In the genomic region with DNA sequence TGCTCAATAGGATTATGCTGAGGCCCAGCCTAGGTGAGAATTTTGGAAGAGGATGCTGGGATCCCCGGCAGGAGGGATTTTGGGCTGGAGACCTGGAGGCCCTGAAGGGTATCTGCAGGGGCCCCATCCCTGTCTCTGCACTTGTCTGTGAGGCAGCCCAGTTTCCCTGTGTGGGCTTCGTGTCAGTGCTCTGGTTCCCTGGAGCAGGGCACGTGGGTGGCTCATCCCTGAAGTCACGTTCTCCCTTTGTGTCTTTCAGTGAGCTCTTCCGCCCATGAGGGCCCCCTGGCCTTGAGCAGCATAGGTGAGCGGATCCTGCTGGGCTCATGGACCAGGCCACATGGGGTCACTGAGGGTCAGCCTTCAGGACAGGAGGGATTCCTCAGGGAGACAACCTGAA, we compare ENCODE assay signal across 16 cellular contexts.
"Had no signal": no experiment of that assay in that cellular context is flagged by ENCODE, and none has a peak within 500 bp of the region (broad histone marks: within the 10 kb centered on the region; RNA-seq: fewer than 3 reads in every experiment).

No MANE protein-coding gene starts in this region.

- H3K27ac ChIP-seq: cardiac muscle cell, esophagus muscularis mucosa, hepatocyte, psoas muscle, SJCRH30, tibial nerve, vagina had no signal

- H3K27me3 Mint-ChIP-seq: T-helper 17 cell had no signal

- H3K4me1 Mint-ChIP-seq: mesothelial cell of epicardium, nephron progenitor cell, T-helper 17 cell had no signal

- H3K36me3 ChIP-seq: cardiac muscle cell, esophagus muscularis mucosa, SJCRH30, tibial nerve, vagina had no signal

- H3K4me1 ChIP-seq: esophagus muscularis mucosa, psoas muscle, SJCRH30, tibial nerve, vagina had no signal

- H3K9me3 ChIP-seq: SJCRH30 had no signal

- H3K4me3 ChIP-seq: cardiac muscle cell, esophagus muscularis mucosa, hepatocyte, psoas muscle, SJCRH30, tibial nerve, vagina had no signal

- H3K27me3 ChIP-seq: cardiac muscle cell, esophagus muscularis mucosa, hepatocyte, SJCRH30, tibial nerve, vagina had no signal

- H3K4me3 Mint-ChIP-seq: mesothelial cell of epicardium, nephron progenitor cell, T-helper 17 cell had no signal

- H3K27ac Mint-ChIP-seq: mesothelial cell of epicardium, nephron progenitor cell, T-helper 17 cell had no signal

- DNase-seq: activated CD4-positive, alpha-beta T cell treated with anti-CD3 and anti-CD28 coated beads for 48 hours; activated naive CD4-positive, alpha-beta T cell treated with Interleukin-2 at 50 U/mL for 16 hours; nephron progenitor cell; occipital lobe; stimulated activated CD4-positive, alpha-beta T cell treated with anti-CD3 and anti-CD28 coated beads, Interleukin-15, amount 100 ng/mL, for 24 hours; stimulated activated CD4-positive, alpha-beta T cell treated with anti-CD3 and anti-CD28 coated beads, Interleukin-4, amount 100 ng/mL, for 1 hour; substantia nigra had no signal
